11 cellular contexts compared by ENCODE assay signal in the genomic region with DNA sequence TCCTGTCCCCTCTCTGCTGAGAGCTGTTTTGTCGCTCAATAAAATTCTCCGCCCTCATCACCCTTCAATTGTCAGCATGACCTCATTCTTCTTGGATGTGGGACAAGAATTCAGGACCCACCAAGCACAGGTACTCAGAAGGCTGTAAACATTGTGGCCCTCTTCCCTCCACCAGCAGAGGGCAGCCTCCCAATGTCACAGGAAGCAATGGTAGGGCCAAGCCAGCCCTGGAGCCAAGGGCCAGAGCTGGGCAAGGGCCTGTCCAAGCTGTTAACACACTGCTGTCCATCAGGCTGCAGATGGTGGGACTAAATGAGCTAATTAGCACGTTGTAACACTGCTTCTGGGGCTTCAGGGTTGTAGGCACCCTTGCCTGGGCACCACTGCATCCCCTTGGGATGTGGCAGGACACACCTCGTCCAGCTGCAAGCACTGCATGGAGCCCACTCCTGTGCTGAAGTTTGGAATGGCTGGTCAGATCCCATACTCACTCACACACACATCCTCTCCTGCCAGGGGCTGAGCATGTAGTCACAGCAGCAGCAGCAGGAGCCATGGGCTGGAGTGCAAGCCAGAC.
DNase-seq lines count a peak whose midpoint lies in the region; ATAC-seq and TF ChIP-seq lines count a peak whose summit lies in the region.
"Had no signal": no experiment of that assay in that cellular context is flagged by ENCODE, and none has a peak within 500 bp of the region (broad histone marks: within the 10 kb centered on the region; RNA-seq: fewer than 3 reads in every experiment).

No MANE protein-coding gene starts in this region.

- no peak overlapping the region for H2BK5ac ChIP-seq in trophoblast cell (ENCODE audit: low read depth, low read length, poor library complexity)

- H3K18ac ChIP-seq in trophoblast cell (ENCODE audit: low read length) = no peak overlapping the region

- H3K27ac Mint-ChIP-seq in activated CD4-positive, alpha-beta T cell treated with anti-CD3 and anti-CD28 coated beads for 36 hours = no peak overlapping the region
- no peak overlapping the region for H3K27ac Mint-ChIP-seq in chondrocyte (ENCODE audit: unreplicated experiment)

- H3K14ac ChIP-seq in trophoblast cell (ENCODE audit: low read length) = no peak overlapping the region

- H3K9ac ChIP-seq in MM.1S (ENCODE audit: low read length) (no peak overlapping the region), trophoblast cell (ENCODE audit: low read length) (no peak overlapping the region)

- H4K20me1 ChIP-seq in MM.1S (ENCODE audit: insufficient read depth, low read length) = no peaks in the 10 kb centered on the region

- H3K36me3 ChIP-seq in MM.1S (replicated peaks; ENCODE audit: insufficient read depth, low read length) (no peaks in the 10 kb centered on the region), trophoblast cell (ENCODE audit: control insufficient read depth in 1 of 2, insufficient read depth in 2 of 2, low read length in 2 of 2) (no peaks in the 10 kb centered on the region)
- H3K36me3 ChIP-seq: adrenal gland, SJSA1, spleen had no signal

- H3F3A ChIP-seq in MM.1S (ENCODE audit: insufficient read depth, low read length) = no peaks in the 10 kb centered on the region

- H3K4me1 Mint-ChIP-seq in activated CD4-positive, alpha-beta T cell treated with anti-CD3 and anti-CD28 coated beads for 36 hours = peaks cover 10% of the 10 kb centered on the region
- H3K4me1 Mint-ChIP-seq in chondrocyte (ENCODE audit: low read depth) = peaks cover 9% of the 10 kb centered on the region

- POLR2A ChIA-PET in activated CD4-positive, alpha-beta T cell treated with anti-CD3 and anti-CD28 coated beads for 36 hours (lab: Charles Lee) = no interaction called here

- H3K4me1 ChIP-seq in MM.1S (ENCODE audit: low read length) (no peaks in the 10 kb centered on the region), trophoblast cell (ENCODE audit: control insufficient read depth in 1 of 2, insufficient read depth in 2 of 2, low read length in 2 of 2) (peaks cover 0 to 3% of the 10 kb centered on the region in 2 experiments)
- H3K4me1 ChIP-seq: spleen had no signal

- no peak overlapping the region for H2AFZ ChIP-seq in MM.1S (ENCODE audit: low read length)
- no peak overlapping the region for H2AFZ ChIP-seq in trophoblast cell (ENCODE audit: insufficient read depth, low read length, poor library complexity)

- H3K4me3 Mint-ChIP-seq in activated CD4-positive, alpha-beta T cell treated with anti-CD3 and anti-CD28 coated beads for 36 hours = no peak overlapping the region
- no peak overlapping the region for H3K4me3 Mint-ChIP-seq in chondrocyte (ENCODE audit: unreplicated experiment)

- H2BK120ac ChIP-seq in trophoblast cell (ENCODE audit: insufficient read depth, low read length, poor library complexity) = no peak overlapping the region

- no peaks in the 10 kb centered on the region for H3K79me2 ChIP-seq in MM.1S (ENCODE audit: low read length)
- no peaks in the 10 kb centered on the region for H3K79me2 ChIP-seq in trophoblast cell (ENCODE audit: control insufficient read depth, insufficient read depth, low read length, poor library complexity)

- H3K9me3 ChIP-seq in MM.1S (replicated peaks; ENCODE audit: insufficient read depth, low read length) (no peaks in the 10 kb centered on the region), trophoblast cell (ENCODE audit: insufficient read depth, low read depth, low read length) (peaks cover 5% of the 10 kb centered on the region)
- H3K9me3 ChIP-seq: adrenal gland, SJSA1 had no signal

- H3K4me3 ChIP-seq in MM.1S (ENCODE audit: low read length) (no peak overlapping the region), trophoblast cell (ENCODE audit: low read depth, low read length) (no peak overlapping the region)
- H3K4me3 ChIP-seq: adrenal gland, SJSA1, spleen had no signal

- no peak overlapping the region for H3K4me2 ChIP-seq in MM.1S (ENCODE audit: low read depth, low read length)
- no peak overlapping the region for H3K4me2 ChIP-seq in trophoblast cell (ENCODE audit: low read length)

- no peaks in the 10 kb centered on the region for H3K27me3 Mint-ChIP-seq in activated CD4-positive, alpha-beta T cell treated with anti-CD3 and anti-CD28 coated beads for 36 hours
- H3K27me3 Mint-ChIP-seq in chondrocyte (ENCODE audit: low read depth) = no peaks in the 10 kb centered on the region

- H4K12ac ChIP-seq in trophoblast cell (ENCODE audit: low read depth, low read length) = no peak overlapping the region

- H2AK5ac ChIP-seq in trophoblast cell (ENCODE audit: low read length) = no peak overlapping the region

- CTCF ChIA-PET in activated CD4-positive, alpha-beta T cell treated with anti-CD3 and anti-CD28 coated beads for 36 hours (lab: Charles Lee) = interaction anchor here (0.6 to 1.0 kb wide), 2 partner anchors 48 to 179 kb away, joined by 3 read pairs; no protein-coding TSS in a partner anchor

- no peak overlapping the region for H4K8ac ChIP-seq in trophoblast cell (ENCODE audit: low read depth, low read length)

- peak; percentile 57 for TF ChIP-seq CTCF in MM.1S (IDR thresholded peaks at IDR 0.05; ENCODE audit: low read length)
- TF ChIP-seq CTCF in chondrocyte (IDR thresholded peaks at IDR 0.05) = peak; percentile 55

- H3K36me3 Mint-ChIP-seq in activated CD4-positive, alpha-beta T cell treated with anti-CD3 and anti-CD28 coated beads for 36 hours (ENCODE audit: low read depth) = no peaks in the 10 kb centered on the region
- H3K36me3 Mint-ChIP-seq in chondrocyte (ENCODE audit: low read depth) = no peaks in the 10 kb centered on the region

- WGBS in trophoblast cell (ENCODE audit: extremely low coverage, insufficient coverage, insufficient read length) = no CpG with 5 or more reads among the region's 4 CpGs

- peak; percentile 58 for DNase-seq in activated CD4-positive, alpha-beta T cell treated with anti-CD3 and anti-CD28 coated beads for 36 hours
- DNase-seq in activated CD4-positive, alpha-beta T cell treated with anti-CD3 and anti-CD28 coated beads for 1 hour = no peak
- DNase-seq in MM.1S (peak; percentile 10), chondrocyte (ENCODE audit: low spot score) (no peak), trophoblast cell (peak; percentile 35 to 66), SHP77 treated with DMSO at 0.1 percent for 48 hours (lab: John Stamatoyannopoulos, UW) (no peak), cerebellum (ENCODE audit: low spot score) (no peak)
- DNase-seq: spleen had no signal

- no peak for ATAC-seq in activated CD4-positive, alpha-beta T cell treated with anti-CD3 and anti-CD28 coated beads for 36 hours
- ATAC-seq in HG03175 (IDR thresholded peaks at IDR 0.05; ENCODE audit: unreplicated experiment) = no peak

- no peak overlapping the region for H3K23ac ChIP-seq in trophoblast cell (ENCODE audit: low read length)

- H4K91ac ChIP-seq in trophoblast cell (ENCODE audit: low read depth, low read length) = no peak overlapping the region

- H3K79me1 ChIP-seq in trophoblast cell (ENCODE audit: low read length) = no peaks in the 10 kb centered on the region

- H3K27me3 ChIP-seq in MM.1S (replicated peaks; ENCODE audit: insufficient read depth, low read length) = no peaks in the 10 kb centered on the region
- H3K27me3 ChIP-seq in trophoblast cell (ENCODE audit: insufficient read depth, low read length) = no peaks in the 10 kb centered on the region
- H3K27me3 ChIP-seq: adrenal gland, SJSA1, spleen had no signal

- H2BK12ac ChIP-seq in trophoblast cell (ENCODE audit: low read length) = no peak overlapping the region

- intact Hi-C loops in activated CD4-positive, alpha-beta T cell treated with anti-CD3 and anti-CD28 coated beads for 36 hours (cut with DNase I, micrococcal nuclease) = loop anchor here (2.0 to 10.0 kb wide), 3 partner anchors 87 to 177 kb away; partner anchors contain the start of gene HEATR5A (in 1 of the 2)

- H3K4ac ChIP-seq in trophoblast cell (ENCODE audit: low read depth, low read length) = no peak overlapping the region

- no peak overlapping the region for H3K27ac ChIP-seq in MM.1S (ENCODE audit: low read length)
- no peak overlapping the region for H3K27ac ChIP-seq in trophoblast cell (ENCODE audit: low read depth, low read length)
- H3K27ac ChIP-seq: adrenal gland, SJSA1, spleen had no signal

- no peaks in the 10 kb centered on the region for H3K9me2 ChIP-seq in MM.1S (replicated peaks; ENCODE audit: insufficient read depth, low read length)

- H3K9me3 Mint-ChIP-seq in activated CD4-positive, alpha-beta T cell treated with anti-CD3 and anti-CD28 coated beads for 36 hours (ENCODE audit: low read depth) = peaks cover 6% of the 10 kb centered on the region
- no peaks in the 10 kb centered on the region for H3K9me3 Mint-ChIP-seq in chondrocyte (ENCODE audit: low read depth)

Comparison
In these comparisons a context has a peak if more than half of its experiments do, and no peak if none do; other contexts are left out.
1. DNase-seq: peak in activated CD4-positive, alpha-beta T cell treated with anti-CD3 and anti-CD28 coated beads for 36 hours (single experiment), MM.1S (single experiment) and trophoblast cell (2 of 2); none in activated CD4-positive, alpha-beta T cell treated with anti-CD3 and anti-CD28 coated beads for 1 hour (single experiment), chondrocyte (single experiment), SHP77 treated with DMSO at 0.1 percent for 48 hours (single experiment) and cerebellum (single experiment).